ENCODE assay signal across 1 cellular context in the genomic region with DNA sequence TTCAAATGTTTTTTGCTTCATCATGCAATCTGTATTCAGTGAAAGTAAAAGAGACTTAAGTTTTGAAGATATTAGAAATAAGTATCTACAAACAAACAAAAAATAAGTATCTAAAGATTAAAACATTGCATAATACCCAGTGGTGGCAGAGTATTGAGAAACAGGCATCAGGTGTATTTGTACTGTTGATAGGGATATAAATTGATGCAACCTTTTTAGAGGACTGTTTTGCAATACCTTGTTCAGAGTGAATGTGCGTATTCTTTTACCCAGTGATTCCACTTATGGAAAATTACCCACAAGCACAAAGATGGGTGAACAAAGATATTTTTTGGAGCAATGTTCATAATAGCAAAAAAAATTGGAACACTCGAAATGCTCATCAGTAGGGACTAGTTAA.
TF ChIP-seq lines count a peak whose summit lies in the region.

No MANE protein-coding gene starts in this region.

TF ChIP-seq in GM23338, 12 proteins besides CTCF, POLR2A, EP300 and RAD21 (continued from another document):
- TF ChIP-seq, protein P1, sequence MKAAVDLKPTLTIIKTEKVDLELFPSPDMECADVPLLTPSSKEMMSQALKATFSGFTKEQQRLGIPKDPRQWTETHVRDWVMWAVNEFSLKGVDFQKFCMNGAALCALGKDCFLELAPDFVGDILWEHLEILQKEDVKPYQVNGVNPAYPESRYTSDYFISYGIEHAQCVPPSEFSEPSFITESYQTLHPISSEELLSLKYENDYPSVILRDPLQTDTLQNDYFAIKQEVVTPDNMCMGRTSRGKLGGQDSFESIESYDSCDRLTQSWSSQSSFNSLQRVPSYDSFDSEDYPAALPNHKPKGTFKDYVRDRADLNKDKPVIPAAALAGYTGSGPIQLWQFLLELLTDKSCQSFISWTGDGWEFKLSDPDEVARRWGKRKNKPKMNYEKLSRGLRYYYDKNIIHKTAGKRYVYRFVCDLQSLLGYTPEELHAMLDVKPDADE (IDR thresholded peaks at IDR 0.05), result no peak
- TF ChIP-seq EZH2 (IDR thresholded peaks at IDR 0.05; ENCODE audit: low read depth, unreplicated experiment), result no peak
- no peak for TF ChIP-seq STAT1 (IDR thresholded peaks at IDR 0.05; ENCODE audit: unreplicated experiment)
- no peak for TF ChIP-seq CREB1 (CRISPR knock-in tag; IDR thresholded peaks at IDR 0.05; ENCODE audit: low read depth)
- TF ChIP-seq ZNF114 (CRISPR knock-in tag; IDR thresholded peaks at IDR 0.05), result no peak
- no peak for TF ChIP-seq JUNB (IDR thresholded peaks at IDR 0.05; ENCODE audit: unreplicated experiment)
- TF ChIP-seq, protein P2, sequence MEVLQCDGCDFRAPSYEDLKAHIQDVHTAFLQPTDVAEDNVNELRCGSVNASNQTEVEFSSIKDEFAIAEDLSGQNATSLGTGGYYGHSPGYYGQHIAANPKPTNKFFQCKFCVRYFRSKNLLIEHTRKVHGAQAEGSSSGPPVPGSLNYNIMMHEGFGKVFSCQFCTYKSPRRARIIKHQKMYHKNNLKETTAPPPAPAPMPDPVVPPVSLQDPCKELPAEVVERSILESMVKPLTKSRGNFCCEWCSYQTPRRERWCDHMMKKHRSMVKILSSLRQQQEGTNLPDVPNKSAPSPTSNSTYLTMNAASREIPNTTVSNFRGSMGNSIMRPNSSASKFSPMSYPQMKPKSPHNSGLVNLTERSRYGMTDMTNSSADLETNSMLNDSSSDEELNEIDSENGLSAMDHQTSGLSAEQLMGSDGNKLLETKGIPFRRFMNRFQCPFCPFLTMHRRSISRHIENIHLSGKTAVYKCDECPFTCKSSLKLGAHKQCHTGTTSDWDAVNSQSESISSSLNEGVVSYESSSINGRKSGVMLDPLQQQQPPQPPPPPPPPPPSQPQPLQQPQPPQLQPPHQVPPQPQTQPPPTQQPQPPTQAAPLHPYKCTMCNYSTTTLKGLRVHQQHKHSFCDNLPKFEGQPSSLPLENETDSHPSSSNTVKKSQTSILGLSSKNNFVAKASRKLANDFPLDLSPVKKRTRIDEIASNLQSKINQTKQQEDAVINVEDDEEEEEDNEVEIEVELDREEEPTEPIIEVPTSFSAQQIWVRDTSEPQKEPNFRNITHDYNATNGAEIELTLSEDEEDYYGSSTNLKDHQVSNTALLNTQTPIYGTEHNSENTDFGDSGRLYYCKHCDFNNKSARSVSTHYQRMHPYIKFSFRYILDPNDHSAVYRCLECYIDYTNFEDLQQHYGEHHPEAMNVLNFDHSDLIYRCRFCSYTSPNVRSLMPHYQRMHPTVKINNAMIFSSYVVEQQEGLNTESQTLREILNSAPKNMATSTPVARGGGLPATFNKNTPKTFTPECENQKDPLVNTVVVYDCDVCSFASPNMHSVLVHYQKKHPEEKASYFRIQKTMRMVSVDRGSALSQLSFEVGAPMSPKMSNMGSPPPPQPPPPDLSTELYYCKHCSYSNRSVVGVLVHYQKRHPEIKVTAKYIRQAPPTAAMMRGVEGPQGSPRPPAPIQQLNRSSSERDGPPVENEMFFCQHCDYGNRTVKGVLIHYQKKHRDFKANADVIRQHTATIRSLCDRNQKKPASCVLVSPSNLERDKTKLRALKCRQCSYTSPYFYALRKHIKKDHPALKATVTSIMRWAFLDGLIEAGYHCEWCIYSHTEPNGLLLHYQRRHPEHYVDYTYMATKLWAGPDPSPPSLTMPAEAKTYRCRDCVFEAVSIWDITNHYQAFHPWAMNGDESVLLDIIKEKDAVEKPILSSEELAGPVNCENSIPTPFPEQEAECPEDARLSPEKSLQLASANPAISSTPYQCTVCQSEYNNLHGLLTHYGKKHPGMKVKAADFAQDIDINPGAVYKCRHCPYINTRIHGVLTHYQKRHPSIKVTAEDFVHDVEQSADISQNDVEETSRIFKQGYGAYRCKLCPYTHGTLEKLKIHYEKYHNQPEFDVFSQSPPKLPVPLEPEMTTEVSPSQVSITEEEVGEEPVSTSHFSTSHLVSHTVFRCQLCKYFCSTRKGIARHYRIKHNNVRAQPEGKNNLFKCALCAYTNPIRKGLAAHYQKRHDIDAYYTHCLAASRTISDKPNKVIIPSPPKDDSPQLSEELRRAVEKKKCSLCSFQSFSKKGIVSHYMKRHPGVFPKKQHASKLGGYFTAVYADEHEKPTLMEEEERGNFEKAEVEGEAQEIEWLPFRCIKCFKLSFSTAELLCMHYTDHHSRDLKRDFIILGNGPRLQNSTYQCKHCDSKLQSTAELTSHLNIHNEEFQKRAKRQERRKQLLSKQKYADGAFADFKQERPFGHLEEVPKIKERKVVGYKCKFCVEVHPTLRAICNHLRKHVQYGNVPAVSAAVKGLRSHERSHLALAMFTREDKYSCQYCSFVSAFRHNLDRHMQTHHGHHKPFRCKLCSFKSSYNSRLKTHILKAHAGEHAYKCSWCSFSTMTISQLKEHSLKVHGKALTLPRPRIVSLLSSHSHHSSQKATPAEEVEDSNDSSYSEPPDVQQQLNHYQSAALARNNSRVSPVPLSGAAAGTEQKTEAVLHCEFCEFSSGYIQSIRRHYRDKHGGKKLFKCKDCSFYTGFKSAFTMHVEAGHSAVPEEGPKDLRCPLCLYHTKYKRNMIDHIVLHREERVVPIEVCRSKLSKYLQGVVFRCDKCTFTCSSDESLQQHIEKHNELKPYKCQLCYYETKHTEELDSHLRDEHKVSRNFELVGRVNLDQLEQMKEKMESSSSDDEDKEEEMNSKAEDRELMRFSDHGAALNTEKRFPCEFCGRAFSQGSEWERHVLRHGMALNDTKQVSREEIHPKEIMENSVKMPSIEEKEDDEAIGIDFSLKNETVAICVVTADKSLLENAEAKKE (CRISPR knock-in tag; IDR thresholded peaks at IDR 0.05), result no peak
- TF ChIP-seq NANOG (IDR thresholded peaks at IDR 0.05; ENCODE audit: borderline replicate concordance), result no peak
- TF ChIP-seq EZH2phosphoT487 (IDR thresholded peaks at IDR 0.05; ENCODE audit: unreplicated experiment), result no peak
- no peak for TF ChIP-seq POLR2AphosphoS5 (IDR thresholded peaks at IDR 0.05; ENCODE audit: low read depth)
- TF ChIP-seq ZNF331 (CRISPR knock-in tag; IDR thresholded peaks at IDR 0.05; ENCODE audit: low read depth), result no peak
